Comparison of ENCODE assay signal across 22 cellular contexts in genomic region chr18:40346146-40346545, GRCh38.
"Had no signal": no experiment of that assay in that cellular context is flagged by ENCODE, and none has a peak within 500 bp of the region (broad histone marks: within the 10 kb centered on the region; RNA-seq: fewer than 3 reads in every experiment).

No MANE protein-coding gene starts in this region.

- H3K79me2 ChIP-seq: parathyroid adenoma had no signal

- H3K4me1 ChIP-seq: esophagus squamous epithelium, lower lobe of right lung, parathyroid adenoma, right lobe of liver, testis, tibial artery had no signal

- H3K27ac ChIP-seq: esophagus squamous epithelium, lower lobe of right lung, neutrophil, parathyroid adenoma, right lobe of liver, testis, tibial artery had no signal

- H3K27me3 ChIP-seq: esophagus squamous epithelium, neutrophil, right lobe of liver, testis, tibial artery had no signal

- DNase-seq: cortex of kidney; effector memory CD8-positive, alpha-beta T cell; erythroblast; esophagus squamous epithelium; hypothalamus; immature natural killer cell; islet precursor cell; kidney glomerular epithelial cell; left colon; left ventricle myocardium superior; lower lobe of right lung; natural killer cell; right lobe of liver; stimulated activated CD4-positive, alpha-beta T cell treated with anti-CD3 and anti-CD28 coated beads, Interleukin-2, amount 100 ng/mL, for 24 hours; stimulated activated CD4-positive, alpha-beta T cell treated with anti-CD3 and anti-CD28 coated beads, Interleukin-4, amount 100 ng/mL, for 4 hours; stimulated activated naive CD8-positive, alpha-beta T cell treated with anti-CD3 and anti-CD28 coated beads, Interleukin-15, Interleukin-2, amounts not matched to agents 100 U/mL and 50 U/mL, for 24 hours; substantia nigra; testis; tibial artery had no signal

- H3K9ac ChIP-seq: parathyroid adenoma had no signal

- H3K9me3 ChIP-seq: esophagus squamous epithelium, lower lobe of right lung, right lobe of liver, testis, tibial artery had no signal

- H3K4me3 ChIP-seq: esophagus squamous epithelium, lower lobe of right lung, right lobe of liver, testis, tibial artery had no signal

- ATAC-seq: effector memory CD8-positive, alpha-beta T cell; left colon; left ventricle myocardium superior; lower lobe of right lung; natural killer cell; right lobe of liver; stimulated activated memory B cell treated with anti-CD40 and anti-IgM and Interleukin-4, amounts not matched to agents 10 μg/mL and 1 μg/mL and 100 μg/mL, for 72 hours; stimulated activated naive CD8-positive, alpha-beta T cell treated with anti-CD3 and anti-CD28 coated beads, Interleukin-15, Interleukin-2, amounts not matched to agents 100 U/mL and 50 U/mL, for 24 hours had no signal

- H2AFZ ChIP-seq: parathyroid adenoma had no signal

- H3K36me3 ChIP-seq: esophagus squamous epithelium, lower lobe of right lung, neutrophil, right lobe of liver, tibial artery had no signal
